24 cellular contexts compared by ENCODE assay signal in genomic region chr14:76754586-76754985, GRCh38.
"Had no signal": no experiment of that assay in that cellular context is flagged by ENCODE, and none has a peak within 500 bp of the region (broad histone marks: within the 10 kb centered on the region; RNA-seq: fewer than 3 reads in every experiment).

No MANE protein-coding gene starts in this region.

- H3K27me3 ChIP-seq: gastroesophageal sphincter, heart left ventricle, pancreas, suprapubic skin, transverse colon, upper lobe of right lung, vagina had no signal

- H3K4me1 ChIP-seq: foreskin keratinocyte, gastroesophageal sphincter, pancreas, suprapubic skin, transverse colon, upper lobe of right lung, vagina had no signal

- H3K27ac ChIP-seq: foreskin keratinocyte, gastroesophageal sphincter, heart left ventricle, pancreas, suprapubic skin, transverse colon, upper lobe of right lung, vagina had no signal

- H3K9me3 ChIP-seq: gastroesophageal sphincter, heart left ventricle, pancreas, suprapubic skin, transverse colon, upper lobe of right lung, vagina had no signal

- DNase-seq: effector memory CD4-positive, alpha-beta T cell; foreskin keratinocyte; hypothalamus; immature natural killer cell; natural killer cell; occipital lobe; pancreas; retina; stimulated activated CD4-positive, alpha-beta T cell treated with anti-CD3 and anti-CD28 coated beads, Interleukin-12 subunit alpha, Interleukin-12 subunit beta, amount 100 ng/mL, for 4 hours; stimulated activated CD4-positive, alpha-beta T cell treated with anti-CD3 and anti-CD28 coated beads, Interleukin-1b, Interleukin-23, amount 100 ng/mL, for 48 hours; stimulated activated CD4-positive, alpha-beta T cell treated with anti-CD3 and anti-CD28 coated beads, Interleukin-4, amount 100 ng/mL, for 1 hour; stimulated activated CD8-positive, alpha-beta memory T cell treated with anti-CD3 and anti-CD28 coated beads, Interleukin-4, amount 100 ng/mL, for 48 hours; stimulated activated naive CD4-positive, alpha-beta T cell; stimulated activated naive CD8-positive, alpha-beta T cell treated with anti-CD3 and anti-CD28 coated beads, Interleukin-15, amount 100 ng/mL, for 72 hours; transverse colon; upper lobe of right lung had no signal

- H3K4me3 ChIP-seq: gastroesophageal sphincter, heart left ventricle, lung, pancreas, smooth muscle cell, suprapubic skin, transverse colon, upper lobe of right lung, vagina had no signal

- ATAC-seq: foreskin keratinocyte; gastroesophageal sphincter; left lobe of liver; natural killer cell; pancreas; sciatic nerve; stimulated activated naive CD8-positive, alpha-beta T cell treated with anti-CD3 and anti-CD28 coated beads, Interleukin-15, amount 100 ng/mL, for 72 hours; upper lobe of right lung had no signal
